24 cellular contexts compared by ENCODE assay signal in the genomic region with DNA sequence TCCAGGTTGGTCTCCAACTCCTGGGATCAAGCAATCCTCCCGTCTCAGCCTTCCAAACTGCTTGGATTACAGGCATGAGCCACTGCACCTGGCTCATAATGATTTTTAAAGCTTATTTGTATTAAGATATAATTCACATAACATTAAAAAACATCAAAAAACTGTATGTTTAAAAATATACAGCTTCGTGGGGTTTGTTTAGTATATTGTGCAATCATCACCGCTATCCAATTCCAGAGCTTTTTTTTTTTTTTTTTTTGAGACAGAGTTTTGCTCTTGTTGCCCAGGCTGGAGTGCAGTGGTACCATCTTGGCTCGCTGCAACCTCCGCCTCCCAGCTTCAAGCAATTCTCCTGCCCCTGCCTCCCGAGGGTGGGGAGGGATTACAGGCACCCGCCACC.
"Had no signal": no experiment of that assay in that cellular context is flagged by ENCODE, and none has a peak within 500 bp of the region (broad histone marks: within the 10 kb centered on the region; RNA-seq: fewer than 3 reads in every experiment).

No MANE protein-coding gene starts in this region.

- ATAC-seq: effector memory CD8-positive, alpha-beta T cell; sciatic nerve had no signal

- H3K27ac Mint-ChIP-seq: naive thymus-derived CD4-positive, alpha-beta T cell; nephron; progenitor cell of endocrine pancreas had no signal

- DNase-seq: effector memory CD8-positive, alpha-beta T cell; erythroblast; esophagus squamous epithelium; foreskin melanocyte; glutamatergic neuron; heart right ventricle; hippocampal formation; left cardiac atrium; left lung; mesendoderm; midbrain; naive thymus-derived CD4-positive, alpha-beta T cell; stimulated activated CD4-positive, alpha-beta T cell treated with anti-CD3 and anti-CD28 coated beads, Interleukin-12 subunit alpha, Interleukin-12 subunit beta, amount 100 ng/mL, for 4 hours; stimulated activated CD4-positive, alpha-beta T cell treated with anti-CD3 and anti-CD28 coated beads, Interleukin-1b, Interleukin-23, amount 100 ng/mL, for 48 hours; stimulated activated CD4-positive, alpha-beta T cell treated with anti-CD3 and anti-CD28 coated beads, Interleukin-4, amount 100 ng/mL, for 1 hour; stimulated activated CD8-positive, alpha-beta memory T cell treated with anti-CD3 and anti-CD28 coated beads, Interleukin-4, amount 100 ng/mL, for 48 hours; stimulated activated naive CD4-positive, alpha-beta T cell treated with Interleukin-2 at 50 U/mL for 16 hours; stomach; thyroid gland; trophoblast cell had no signal

- H3K9me3 Mint-ChIP-seq: effector memory CD8-positive, alpha-beta T cell; naive thymus-derived CD4-positive, alpha-beta T cell; nephron; neural progenitor cell had no signal

- H3K36me3 Mint-ChIP-seq: neural progenitor cell had no signal

- H3K4me1 Mint-ChIP-seq: nephron had no signal

- H3K27me3 Mint-ChIP-seq: effector memory CD8-positive, alpha-beta T cell; naive thymus-derived CD4-positive, alpha-beta T cell; progenitor cell of endocrine pancreas had no signal

- H3K4me3 Mint-ChIP-seq: effector memory CD8-positive, alpha-beta T cell; naive thymus-derived CD4-positive, alpha-beta T cell; nephron; neural progenitor cell had no signal
